ENCODE assay signal across 8 cellular contexts in the genomic region with DNA sequence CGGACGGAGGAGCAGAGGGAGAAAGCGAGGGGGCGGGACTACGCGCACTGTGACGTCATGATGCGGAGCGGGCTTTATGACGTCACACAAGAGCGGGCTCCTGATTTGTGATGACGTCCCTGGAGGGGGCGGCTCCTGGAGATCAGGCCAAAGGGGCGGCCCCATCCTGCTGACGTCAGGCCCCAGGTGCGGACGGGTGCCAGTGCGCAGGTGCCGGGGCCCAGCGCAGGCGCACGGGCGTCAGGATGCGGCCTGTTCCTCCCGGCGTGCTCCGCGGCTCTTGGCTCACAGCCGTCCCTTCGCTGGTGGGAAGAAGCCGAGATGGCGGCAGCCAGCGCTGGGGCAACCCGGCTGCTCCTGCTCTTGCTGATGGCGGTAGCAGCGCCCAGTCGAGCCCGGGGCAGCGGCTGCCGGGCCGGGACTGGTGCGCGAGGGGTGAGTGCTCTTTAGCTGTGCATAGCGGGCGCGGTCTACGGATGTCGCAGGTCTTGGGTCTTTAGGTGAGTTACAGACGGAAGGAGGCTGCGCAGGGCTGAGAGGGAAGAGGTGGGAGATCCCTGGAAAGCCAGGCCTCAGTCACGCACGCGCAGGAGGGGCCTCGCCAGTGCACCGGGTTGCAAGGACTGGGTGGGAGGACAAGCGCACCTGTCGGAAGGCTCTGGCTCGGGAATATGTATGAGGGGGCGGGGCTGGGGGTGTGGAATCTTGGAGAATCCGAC. TPM values are rescaled to one million over a fixed set of nuclear protein-coding genes. Genes with fewer than 3 reads are reported as not detected.
DNase-seq lines count a peak whose midpoint lies in the region; ATAC-seq and TF ChIP-seq lines count a peak whose summit lies in the region.

Gene EMC10 (plus strand): TSS at position 284 of the 719 bp plus-strand sequence. CDS start 38 bp downstream, at position 322.
Gene GARIN5A (minus strand): TSS at position 625 of the 719 bp plus-strand sequence. CDS start 460 bp downstream, at position 165.

- peaks cover 12 to 30% of the 10 kb centered on the region in 2 donors for H3K36me3 Mint-ChIP-seq in CD4-positive, alpha-beta memory T cell

- H3K27me3 ChIP-seq in CD4-positive, alpha-beta memory T cell (ENCODE audit: insufficient read depth, low read length): no peaks in the 10 kb centered on the region
- H3K27me3 ChIP-seq in NT2/D1 (ENCODE audit: insufficient read depth, insufficient read length) (no peaks in the 10 kb centered on the region), mucosa of rectum (ENCODE audit: control insufficient read depth in 2 of 2, insufficient read depth in 2 of 2, low read length in 2 of 2) (no peaks in the 10 kb centered on the region)

- CTCF ChIA-PET in CD4-positive, alpha-beta memory T cell (lab: Charles Lee; ENCODE audit: partially characterized antibody): no interaction called here

- peaks cover 13 to 33% (median 24%) of the 10 kb centered on the region in 4 donors for H3K4me1 Mint-ChIP-seq in CD4-positive, alpha-beta memory T cell

- DNase-seq in CD4-positive, alpha-beta memory T cell: peak; percentile 94 to 96 (median 95)
- DNase-seq in HS-5 (ENCODE audit: low read depth) (peak; percentile 40), NT2/D1 (ENCODE audit: low read depth, low spot score) (peak; percentile 74), activated T-cell treated with anti-CD3 and anti-CD28 coated beads for 4 hours (peak; percentile 87), epithelial cell of proximal tubule (ENCODE audit: low read depth) (no peak)
- peak; percentile 87 for DNase-seq in stimulated activated CD8-positive, alpha-beta memory T cell treated with anti-CD3 and anti-CD28 coated beads, Interleukin-4, amount 100 ng/mL, for 24 hours (ENCODE audit: low read depth)

- peaks cover 32% of the 10 kb centered on the region for H3K36me3 ChIP-seq in CD4-positive, alpha-beta memory T cell (ENCODE audit: insufficient read depth, low read length)
- no peaks in the 10 kb centered on the region for H3K36me3 ChIP-seq in NT2/D1 (ENCODE audit: insufficient read depth, insufficient read length, low read length)
- peaks cover 25% of the 10 kb centered on the region in 2 donors for H3K36me3 ChIP-seq in mucosa of rectum (ENCODE audit: control insufficient read depth in 2 of 2, insufficient read depth in 2 of 2, low read length in 2 of 2)

- POLR2A ChIA-PET in CD4-positive, alpha-beta memory T cell (lab: Charles Lee; ENCODE audit: partially characterized antibody): interaction anchor here (1.2 to 1.7 kb wide), 3 partner anchors 14 to 119 kb away, joined by 3 to 9 read pairs (median 3); partner anchors contain the start of gene JOSD2

- H3K27ac Mint-ChIP-seq in CD4-positive, alpha-beta memory T cell: peak within 1 kb of the TSS; percentile 94 to 98 (median 97)

- H3K9ac ChIP-seq in NT2/D1 (ENCODE audit: insufficient read length, low read depth) (no peak within 1 kb of the TSS), mucosa of rectum (ENCODE audit: low read depth in 1 of 2, low read length in 2 of 2) (peak within 1 kb of the TSS; percentile 92 to 94)

- H3K27ac ChIP-seq in CD4-positive, alpha-beta memory T cell (ENCODE audit: low read depth, low read length): peak within 1 kb of the TSS; percentile 89
- H3K27ac ChIP-seq in mucosa of rectum (ENCODE audit: low read depth in 2 of 2, low read length in 2 of 2): peak within 1 kb of the TSS; percentile 85 to 92

- ATAC-seq in GM19467 (IDR thresholded peaks at IDR 0.05; ENCODE audit: unreplicated experiment): peak; percentile 80

- H3K9me3 ChIP-seq in CD4-positive, alpha-beta memory T cell (ENCODE audit: control insufficient read depth in 1 of 2, low read length in 2 of 2): no peaks in the 10 kb centered on the region
- H3K9me3 ChIP-seq in NT2/D1 (ENCODE audit: insufficient read depth, low read length) (peaks cover 14% of the 10 kb centered on the region; the same call in 1 of the 2 replicates), mucosa of rectum (ENCODE audit: control insufficient read depth in 2 of 2, low read length in 2 of 2) (no peaks in the 10 kb centered on the region)

- peak within 1 kb of the TSS; percentile 66 to 85 for H3K4me3 ChIP-seq in CD4-positive, alpha-beta memory T cell (ENCODE audit: low read length in 2 of 2)
- H3K4me3 ChIP-seq in NT2/D1 (ENCODE audit: insufficient read length, low read depth) (no peak within 1 kb of the TSS), epithelial cell of proximal tubule (ENCODE audit: low read depth, low read length) (peak within 1 kb of the TSS; percentile 98), mucosa of rectum (ENCODE audit: low read length in 2 of 2) (peak within 1 kb of the TSS; percentile 92 to 95)

- peaks cover 25% of the 10 kb centered on the region for H3K4me1 ChIP-seq in CD4-positive, alpha-beta memory T cell (ENCODE audit: insufficient read depth, low read length)
- H3K4me1 ChIP-seq in NT2/D1 (ENCODE audit: insufficient read depth, insufficient read length) (peaks cover 4% of the 10 kb centered on the region), mucosa of rectum (ENCODE audit: control insufficient read depth in 2 of 2, insufficient read depth in 2 of 2, low read length in 2 of 2) (peaks cover 10 to 14% of the 10 kb centered on the region in 2 donors)

- intact Hi-C loops in CD4-positive, alpha-beta memory T cell (cut with micrococcal nuclease): loop anchor here (1.0 to 5.0 kb wide), 3 partner anchors 35 to 119 kb away; partner anchors contain the start of genes JOSD2 and NR1H2

- H3K9me3 Mint-ChIP-seq in CD4-positive, alpha-beta memory T cell: peaks cover 0 to 3% (median 0%) of the 10 kb centered on the region in 8 donors

- peak within 1 kb of the TSS; percentile 95 to 99 (median 98) for H3K4me3 Mint-ChIP-seq in CD4-positive, alpha-beta memory T cell

- no peaks in the 10 kb centered on the region for H3K27me3 Mint-ChIP-seq in CD4-positive, alpha-beta memory T cell

- no peak for TF ChIP-seq CTCF in epithelial cell of proximal tubule (conservative IDR thresholded peaks at IDR 0.05; ENCODE audit: low read depth, low read length)

RNA-seq across cellular contexts. Expression of gene EMC10, which starts in this region (rescaled TPM):
- 10 to 100 TPM; 83.7 to 92.6 TPM for total RNA-seq in CD4-positive, alpha-beta memory T cell
- 10 to 100 TPM in 1 of 2 donors, 1 to 10 TPM in 1; 7.8 to 10.1 TPM for polyA plus RNA-seq in CD4-positive, alpha-beta memory T cell
- total RNA-seq in epithelial cell of proximal tubule: 123 and 185 TPM in 2 replicates

RNA-seq across cellular contexts. Expression of gene GARIN5A, which starts in this region (rescaled TPM):
- total RNA-seq in CD4-positive, alpha-beta memory T cell: under 1 TPM in 1 of 2 experiments, not detected in 1; 0.61 TPM
- under 1 TPM; 0.39 to 0.44 TPM for polyA plus RNA-seq in CD4-positive, alpha-beta memory T cell
- 0.69 and 2.2 TPM in 2 replicates for total RNA-seq in epithelial cell of proximal tubule
